ENCODE assay signal across 10 cellular contexts in the genomic region with DNA sequence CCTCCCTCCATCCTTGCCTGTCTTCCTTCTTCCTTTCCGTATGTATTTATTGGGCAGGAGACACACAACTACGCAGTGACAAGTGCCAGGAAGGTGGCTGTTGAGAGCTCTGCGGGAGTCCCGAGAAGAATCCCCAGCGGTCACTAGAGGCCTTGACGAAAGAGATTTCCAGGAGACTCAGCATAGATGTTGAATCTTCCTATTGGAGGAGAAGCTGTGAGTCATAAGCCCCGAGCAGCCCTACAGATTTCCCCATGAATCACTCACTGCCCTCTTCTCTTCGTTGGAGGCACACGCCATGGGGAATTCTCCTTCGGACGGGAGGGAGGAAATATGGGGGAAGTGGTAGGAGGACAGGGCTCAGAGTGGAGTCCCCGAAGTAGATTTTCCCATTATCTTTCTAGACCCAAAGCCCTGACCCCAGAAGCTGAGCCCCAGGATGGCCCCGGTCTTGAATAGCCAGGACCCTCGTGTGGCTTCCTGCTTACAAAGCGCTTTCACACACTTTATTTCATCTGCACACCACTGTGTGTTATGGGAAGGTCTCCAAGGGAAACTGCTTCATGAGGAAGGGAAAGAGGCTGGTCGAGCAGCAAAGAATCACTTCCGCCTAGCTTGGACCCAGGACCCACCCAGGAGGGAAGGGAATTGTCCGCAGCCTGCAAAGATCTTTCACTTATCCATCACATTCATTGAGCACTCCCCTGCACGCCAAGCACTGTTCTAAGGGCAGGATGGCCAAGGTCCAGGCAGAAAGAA. TPM values are rescaled to one million over a fixed set of nuclear protein-coding genes. Genes with fewer than 3 reads are reported as not detected.
DNase-seq lines count a peak whose midpoint lies in the region; ATAC-seq and TF ChIP-seq lines count a peak whose summit lies in the region.
"Had no signal": no experiment of that assay in that cellular context is flagged by ENCODE, and none has a peak within 500 bp of the region (broad histone marks: within the 10 kb centered on the region; RNA-seq: fewer than 3 reads in every experiment).

No MANE protein-coding gene starts in this region.

- peaks cover 2% of the 10 kb centered on the region for H3K27me3 Mint-ChIP-seq in IgD-negative memory B cell

- no CpG with 5 or more reads among the region's 19 CpGs for WGBS in mesendoderm (ENCODE audit: extremely low coverage, insufficient coverage, low lambda C conversion rate)

- H3K4ac ChIP-seq in mesendoderm (ENCODE audit: low read depth, low read length), result no peak overlapping the region

- no peaks in the 10 kb centered on the region for H3K36me3 Mint-ChIP-seq in IgD-negative memory B cell

- H2BK5ac ChIP-seq in mesendoderm (ENCODE audit: low read length), result no peak overlapping the region

- H2AK5ac ChIP-seq in mesendoderm (ENCODE audit: low read length), result no peak overlapping the region

- H3K27me3 ChIP-seq in colonic mucosa (no peaks in the 10 kb centered on the region), mesendoderm (ENCODE audit: insufficient read depth, low read length, poor library complexity) (no peaks in the 10 kb centered on the region)
- H3K27me3 ChIP-seq: MG63 had no signal

- H2BK15ac ChIP-seq in mesendoderm (replicated peaks; ENCODE audit: low read depth), result no peak overlapping the region

- no peak overlapping the region for H4K8ac ChIP-seq in mesendoderm (ENCODE audit: low read depth, low read length)

- H3K9me3 ChIP-seq in colonic mucosa, result no peaks in the 10 kb centered on the region

- H3K27ac ChIP-seq in colonic mucosa, result peak overlapping the region; percentile 50
- H3K27ac ChIP-seq in mesendoderm (ENCODE audit: low read depth, low read length), result no peak overlapping the region

- no peak for TF ChIP-seq CTCF in colonic mucosa (IDR thresholded peaks at IDR 0.05)

- DNase-seq in A172 (ENCODE audit: low spot score) (peak; percentile 99), colonic mucosa (no peak), mesendoderm (peak; percentile 94), OCI-M1 (lab: John Stamatoyannopoulos, UW) (no peak), NCI-H1048 (lab: John Stamatoyannopoulos, UW) (no peak)
- no peak for DNase-seq in stimulated activated CD4-positive, alpha-beta T cell treated with anti-CD3 and anti-CD28 coated beads, Interleukin-2, amount 100 ng/mL, for 48 hours
- DNase-seq: C1 segment of cervical spinal cord, MG63 had no signal

- ATAC-seq in HG03135 (IDR thresholded peaks at IDR 0.05; ENCODE audit: unreplicated experiment), result no peak

- H3K36me3 ChIP-seq in colonic mucosa (no peaks in the 10 kb centered on the region), mesendoderm (ENCODE audit: control insufficient read depth, insufficient read depth, low read length) (no peaks in the 10 kb centered on the region)
- H3K36me3 ChIP-seq: MG63 had no signal

- no peaks in the 10 kb centered on the region for H3K4me1 Mint-ChIP-seq in IgD-negative memory B cell

- intact Hi-C loops in colonic mucosa (cut with DNase I), result no loop called here

- no peaks in the 10 kb centered on the region for H3K79me1 ChIP-seq in mesendoderm (ENCODE audit: low read length)

- no peak overlapping the region for H3K4me3 Mint-ChIP-seq in IgD-negative memory B cell

- H2BK120ac ChIP-seq in mesendoderm (ENCODE audit: low read depth, low read length), result no peak overlapping the region

- H3K4me1 ChIP-seq in colonic mucosa (no peaks in the 10 kb centered on the region), mesendoderm (ENCODE audit: control insufficient read depth, low read depth, low read length) (no peaks in the 10 kb centered on the region)

- no peak overlapping the region for H3K23ac ChIP-seq in mesendoderm (ENCODE audit: low read length)

- H3K4me2 ChIP-seq in mesendoderm (ENCODE audit: low read length), result no peak overlapping the region

- H3K4me3 ChIP-seq in colonic mucosa (no peak overlapping the region), mesendoderm (ENCODE audit: low read length) (no peak overlapping the region)
- H3K4me3 ChIP-seq: MG63 had no signal

- H3K9ac ChIP-seq in colonic mucosa (ENCODE audit: low read depth in 2 of 2, low read length in 2 of 2), result peak overlapping the region in 1 of 2 donors; percentile 34
- no peak overlapping the region for H3K9ac ChIP-seq in mesendoderm (ENCODE audit: low read length)

- no peak overlapping the region for H3K56ac ChIP-seq in mesendoderm (ENCODE audit: low read length)

- H4K5ac ChIP-seq in mesendoderm (ENCODE audit: low read length), result no peak overlapping the region

- no peaks in the 10 kb centered on the region for H3K79me2 ChIP-seq in mesendoderm (ENCODE audit: control insufficient read depth, insufficient read depth, low read length)

- no peak overlapping the region for H3K18ac ChIP-seq in mesendoderm (ENCODE audit: low read length)

- peaks cover 0 to 5% (median 0%) of the 10 kb centered on the region in 3 donors for H3K9me3 Mint-ChIP-seq in IgD-negative memory B cell

- peak overlapping the region in 2 of 3 donors; percentile 1 to 74 for H3K27ac Mint-ChIP-seq in IgD-negative memory B cell

RNA-seq across cellular contexts. Expression of a gene that starts 12.7 kb away (rescaled TPM):
- 42.5 and 58.2 TPM in 2 replicates for total RNA-seq in A172 (2014; rRNA removed; shearing (Covaris generic))
- polyA plus RNA-seq in IgD-negative memory B cell, result 705 TPM
- total RNA-seq in colonic mucosa, result 100 to 1,000 TPM in 1 of 2 donors, 10 to 100 TPM in 1; 61.7 to 102 TPM
- polyA plus RNA-seq in mesendoderm (2013, experiment 1 of 2), result 13.6 TPM
- 14.0 TPM for polyA plus RNA-seq in mesendoderm (2013, experiment 2 of 2)

Comparison
In these comparisons a context has a peak if more than half of its experiments do, and no peak if none do; other contexts are left out.
1. DNase-seq: peak in A172 (single experiment) and mesendoderm (single experiment); none in colonic mucosa (single experiment), stimulated activated CD4-positive, alpha-beta T cell treated with anti-CD3 and anti-CD28 coated beads, Interleukin-2, amount 100 ng/mL, for 48 hours (0 of 2), OCI-M1 (single experiment) and NCI-H1048 (single experiment).